ENCODE assay signal across 9 cellular contexts in genomic region chr10:44863344-44864041, GRCh38. TPM values are rescaled to one million over a fixed set of nuclear protein-coding genes. Genes with fewer than 3 reads are reported as not detected.
DNase-seq lines count a peak whose midpoint lies in the region; TF ChIP-seq lines count a peak whose summit lies in the region.
"Had no signal": no experiment of that assay in that cellular context is flagged by ENCODE, and none has a peak within 500 bp of the region (broad histone marks: within the 10 kb centered on the region; RNA-seq: fewer than 3 reads in every experiment).

No MANE protein-coding gene starts in this region.

- TF ChIP-seq CTCF in neural progenitor cell (IDR thresholded peaks at IDR 0.05) = peak; percentile 34
- no peak for TF ChIP-seq CTCF in esophagus muscularis mucosa (IDR thresholded peaks at IDR 0.05)

- no peak for TF ChIP-seq POLR2A in esophagus muscularis mucosa (IDR thresholded peaks at IDR 0.05; ENCODE audit: low read depth)

- peak overlapping the region; percentile 76 for H3K4me2 ChIP-seq in neural progenitor cell

- intact Hi-C loops in esophagus muscularis mucosa (cut with DNase I) = loop anchor here (5.0 kb wide), 2 partner anchors 476 to 1191 kb away; partner anchors contain the start of gene CXCL12

- H2AFZ ChIP-seq in neural progenitor cell (replicated peaks) = peak overlapping the region; percentile 86

- peak; percentile 43 for DNase-seq in ELF-1 (ENCODE audit: low read depth, low spot score)
- peak; percentile 43 for DNase-seq in NCI-H748 (lab: John Stamatoyannopoulos, UW; ENCODE audit: unreplicated experiment)
- DNase-seq in effector memory CD4-positive, alpha-beta T cell = no peak
- peak; percentile 48 for DNase-seq in neural progenitor cell (ENCODE audit: low spot score)
- no peak for DNase-seq in germinal center (ENCODE audit: low spot score)
- no peak for DNase-seq in NCI-H524 treated with DMSO at 0.1 percent for 48 hours (lab: John Stamatoyannopoulos, UW)
- no peak for DNase-seq in esophagus muscularis mucosa (ENCODE audit: extremely low spot score)
- DNase-seq: GOT3 had no signal

- no peak overlapping the region for H3K27ac Mint-ChIP-seq in neural progenitor cell

- peak overlapping the region; percentile 69 for H3K4me3 ChIP-seq in effector memory CD4-positive, alpha-beta T cell (ENCODE audit: insufficient read depth, low read depth, low read length, poor library complexity, severe bottlenecking)
- H3K4me3 ChIP-seq in neural progenitor cell (peak overlapping the region; percentile 50), esophagus muscularis mucosa (peak overlapping the region in 2 of 4 donors; percentile 56 to 64)

- WGBS in esophagus muscularis mucosa = 75% methylated on average over 15 of the region's 15 CpGs

- H3K9me3 ChIP-seq in effector memory CD4-positive, alpha-beta T cell (ENCODE audit: control insufficient read depth, low read length) = no peaks in the 10 kb centered on the region
- H3K9me3 ChIP-seq in neural progenitor cell (ENCODE audit: low read depth) (no peaks in the 10 kb centered on the region), esophagus muscularis mucosa (no peaks in the 10 kb centered on the region)

- H3K79me2 ChIP-seq in neural progenitor cell (ENCODE audit: low read depth) = no peaks in the 10 kb centered on the region

- no peak for TF ChIP-seq EP300 in esophagus muscularis mucosa (IDR thresholded peaks at IDR 0.05)

- H3F3A ChIP-seq in neural progenitor cell (ENCODE audit: low read depth) = peaks cover 19% of the 10 kb centered on the region

- H3K27ac ChIP-seq in effector memory CD4-positive, alpha-beta T cell (ENCODE audit: insufficient read depth, low read length, poor library complexity, severe bottlenecking) = no peak overlapping the region
- H3K27ac ChIP-seq in neural progenitor cell (no peak overlapping the region), esophagus muscularis mucosa (replicated peaks in 1 of 4) (peak overlapping the region in 1 of 4 donors; percentile 79)

- H4K20me1 ChIP-seq in neural progenitor cell (ENCODE audit: low read depth) = no peaks in the 10 kb centered on the region

- peaks cover 4% of the 10 kb centered on the region for H3K9me3 Mint-ChIP-seq in neural progenitor cell

- no peaks in the 10 kb centered on the region for H3K36me3 ChIP-seq in effector memory CD4-positive, alpha-beta T cell (ENCODE audit: control insufficient read depth, insufficient read depth, low read length)
- H3K36me3 ChIP-seq in neural progenitor cell (no peaks in the 10 kb centered on the region), esophagus muscularis mucosa (no peaks in the 10 kb centered on the region)

- peaks cover 2% of the 10 kb centered on the region for H3K4me1 ChIP-seq in effector memory CD4-positive, alpha-beta T cell (ENCODE audit: control insufficient read depth, insufficient read depth, low read length, poor library complexity, severe bottlenecking)
- H3K4me1 ChIP-seq in neural progenitor cell = peaks cover 16% of the 10 kb centered on the region
- H3K4me1 ChIP-seq in esophagus muscularis mucosa = peaks cover 8 to 24% (median 20%) of the 10 kb centered on the region in 4 donors

- H3K9ac ChIP-seq in neural progenitor cell = no peak overlapping the region

- H3K27me3 ChIP-seq in effector memory CD4-positive, alpha-beta T cell (replicated peaks; ENCODE audit: control insufficient read depth, insufficient read depth, low read length, poor library complexity, severe bottlenecking) = peaks cover 11% of the 10 kb centered on the region
- peaks cover 56% of the 10 kb centered on the region for H3K27me3 ChIP-seq in neural progenitor cell
- H3K27me3 ChIP-seq in esophagus muscularis mucosa = no peaks in the 10 kb centered on the region

- H3K27me3 Mint-ChIP-seq in neural progenitor cell (ENCODE audit: insufficient read depth, low read depth) = peaks cover 9% of the 10 kb centered on the region

- H3K36me3 Mint-ChIP-seq in neural progenitor cell = no peaks in the 10 kb centered on the region

- no peak overlapping the region for H3K4me3 Mint-ChIP-seq in neural progenitor cell

- peaks cover 25% of the 10 kb centered on the region for H3K4me1 Mint-ChIP-seq in neural progenitor cell

RNA-seq across cellular contexts. Expression of gene TMEM72, which starts 47.6 kb away (rescaled TPM):
- total RNA-seq in neural progenitor cell (ENCODE audit: low replicate concordance) (not detected in 2 replicates), esophagus muscularis mucosa (not detected)
- total RNA-seq: posterior vena cava had no signal

Comparison
In these comparisons a context has a peak if more than half of its experiments do, and no peak if none do; other contexts are left out.
1. DNase-seq: peak in ELF-1 (single experiment), NCI-H748 (single experiment) and neural progenitor cell (single experiment); none in effector memory CD4-positive, alpha-beta T cell (0 of 3), germinal center (single experiment), NCI-H524 treated with DMSO at 0.1 percent for 48 hours (single experiment) and esophagus muscularis mucosa (single experiment).